ENCODE assay signal across 11 cellular contexts in genomic region chrY:22134719-22135118, GRCh38. TPM values are rescaled to one million over a fixed set of nuclear protein-coding genes. Genes with fewer than 3 reads are reported as not detected.
"Had no signal": no experiment of that assay in that cellular context is flagged by ENCODE, and none has a peak within 500 bp of the region (broad histone marks: within the 10 kb centered on the region; RNA-seq: fewer than 3 reads in every experiment).

No MANE protein-coding gene starts in this region.

RNA-seq across cellular contexts. Expression of gene RBMY1F, which starts 48.0 kb away (rescaled TPM):
- total RNA-seq: OCI-LY7, PC-3, PC-9, Peyer's patch, Right ventricle myocardium inferior, Right ventricle myocardium superior, RPMI7951, SJCRH30, SJSA1, SK-MEL-5 had no signal
- polyA plus RNA-seq: SK-N-SH had no signal
